Comparison of ENCODE assay signal across 8 cellular contexts in genomic region chr10:44857363-44858016, GRCh38. TPM values are rescaled to one million over a fixed set of nuclear protein-coding genes. Genes with fewer than 3 reads are reported as not detected.
A peak's percentile ranks its signal among the peaks of the same experiment; 100 is the strongest.
DNase-seq lines count a peak whose midpoint lies in the region; ATAC-seq, FAIRE-seq and TF ChIP-seq lines count a peak whose summit lies in the region.

No MANE protein-coding gene starts in this region.

- no peak overlapping the region for H3K27ac Mint-ChIP-seq in activated T-helper 2 cell treated with anti-CD3 and anti-CD28 coated beads, Interferon-gamma antibody, Interleukin-2, Interleukin-4, amounts not matched to agents 10 μg/mL and 5 μg/mL and 100 μg/mL, durations not matched to agents 14 hours and 24 hours and 36 hours

- peak; percentile 67 to 89 (median 78) for TF ChIP-seq CTCF in Peyer's patch (IDR thresholded peaks at IDR 0.05)
- peak; percentile 100 for TF ChIP-seq CTCF in osteoblast (IDR thresholded peaks at IDR 0.05; ENCODE audit: extremely low read depth, low read depth, low read length)

- no peaks in the 10 kb centered on the region for H3K79me2 ChIP-seq in osteoblast (ENCODE audit: insufficient read depth, low read length)

- H3K4me3 Mint-ChIP-seq in activated T-helper 2 cell treated with anti-CD3 and anti-CD28 coated beads, Interferon-gamma antibody, Interleukin-2, Interleukin-4, amounts not matched to agents 10 μg/mL and 5 μg/mL and 100 μg/mL, durations not matched to agents 14 hours and 24 hours and 36 hours (ENCODE audit: low read depth) = no peak overlapping the region

- H3K4me3 ChIP-seq in Peyer's patch = no peak overlapping the region
- H3K4me3 ChIP-seq in osteoblast (ENCODE audit: insufficient read depth, low read length) = no peak overlapping the region

- H4K20me1 ChIP-seq in osteoblast (ENCODE audit: insufficient read depth, low read length) = no peaks in the 10 kb centered on the region

- DNase-seq in AG20443 (ENCODE audit: low spot score) (peak; percentile 89), Peyer's patch (peak in 2 of 3 donors; percentile 35 to 67), frontal cortex (ENCODE audit: low spot score in 2 of 2) (peak; percentile 45 to 80), osteoblast (ENCODE audit: insufficient read length, low spot score, missing footprints) (peak; percentile 97), urothelium cell line (ENCODE audit: low spot score) (peak; percentile 80)
- peak; percentile 30 for DNase-seq in activated T-helper 2 cell treated with anti-CD3 and anti-CD28 coated beads, Interferon-gamma antibody, Interleukin-2, Interleukin-4, amounts not matched to agents 10 μg/mL and 5 μg/mL and 100 μg/mL, durations not matched to agents 14 hours and 24 hours and 36 hours (ENCODE audit: low spot score)

- H3K27ac ChIP-seq in Peyer's patch (no peak overlapping the region), osteoblast (ENCODE audit: low read depth, low read length) (no peak overlapping the region)

- H3K36me3 Mint-ChIP-seq in activated T-helper 2 cell treated with anti-CD3 and anti-CD28 coated beads, Interferon-gamma antibody, Interleukin-2, Interleukin-4, amounts not matched to agents 10 μg/mL and 5 μg/mL and 100 μg/mL, durations not matched to agents 14 hours and 24 hours and 36 hours (ENCODE audit: low read depth) = no peaks in the 10 kb centered on the region

- H3K27me3 ChIP-seq in Peyer's patch (no peaks in the 10 kb centered on the region), osteoblast (ENCODE audit: insufficient read depth, low read length) (no peaks in the 10 kb centered on the region)

- H3K27me3 Mint-ChIP-seq in activated T-helper 2 cell treated with anti-CD3 and anti-CD28 coated beads, Interferon-gamma antibody, Interleukin-2, Interleukin-4, amounts not matched to agents 10 μg/mL and 5 μg/mL and 100 μg/mL, durations not matched to agents 14 hours and 24 hours and 36 hours (ENCODE audit: low read depth) = peaks cover 3% of the 10 kb centered on the region

- ATAC-seq in GM18858 (IDR thresholded peaks at IDR 0.05; ENCODE audit: unreplicated experiment) (peak; percentile 78), HG03175 (IDR thresholded peaks at IDR 0.05; ENCODE audit: unreplicated experiment) (peak; percentile 77)

- no peaks in the 10 kb centered on the region for H3K4me1 Mint-ChIP-seq in activated T-helper 2 cell treated with anti-CD3 and anti-CD28 coated beads, Interferon-gamma antibody, Interleukin-2, Interleukin-4, amounts not matched to agents 10 μg/mL and 5 μg/mL and 100 μg/mL, durations not matched to agents 14 hours and 24 hours and 36 hours (ENCODE audit: low read depth)

- H3K9me3 ChIP-seq in Peyer's patch (no peaks in the 10 kb centered on the region), osteoblast (ENCODE audit: low read depth, low read length) (no peaks in the 10 kb centered on the region)

- FAIRE-seq in frontal cortex (lab: Jason Lieb, UNC) = no peak
- FAIRE-seq in urothelium cell line (lab: Jason Lieb, UNC) = peak; percentile 94

- H3K9me3 Mint-ChIP-seq in activated T-helper 2 cell treated with anti-CD3 and anti-CD28 coated beads, Interferon-gamma antibody, Interleukin-2, Interleukin-4, amounts not matched to agents 10 μg/mL and 5 μg/mL and 100 μg/mL, durations not matched to agents 14 hours and 24 hours and 36 hours = no peaks in the 10 kb centered on the region

- H2AFZ ChIP-seq in osteoblast (ENCODE audit: low read length) = no peak overlapping the region

- no peak for TF ChIP-seq POLR2A in Peyer's patch (IDR thresholded peaks at IDR 0.05)

- no peak overlapping the region for H3K4me2 ChIP-seq in osteoblast (ENCODE audit: insufficient read depth, low read length)

- H3K4me1 ChIP-seq in Peyer's patch = no peaks in the 10 kb centered on the region
- H3K4me1 ChIP-seq in osteoblast (ENCODE audit: insufficient read depth, low read length) = peaks cover 26% of the 10 kb centered on the region

- intact Hi-C loops in activated T-helper 2 cell treated with anti-CD3 and anti-CD28 coated beads, Interferon-gamma antibody, Interleukin-2, Interleukin-4, amounts not matched to agents 10 μg/mL and 5 μg/mL and 100 μg/mL, durations not matched to agents 14 hours and 24 hours and 36 hours (cut with micrococcal nuclease) = loop anchor here (10.0 kb wide), 1 partner anchor 473 kb away; the partner anchor contains the start of gene CXCL12

- H3K36me3 ChIP-seq in Peyer's patch = no peaks in the 10 kb centered on the region
- no peaks in the 10 kb centered on the region for H3K36me3 ChIP-seq in osteoblast (ENCODE audit: insufficient read depth, low read length)

RNA-seq across cellular contexts. Expression of gene TMEM72, which starts 53.6 kb away (rescaled TPM):
- total RNA-seq in Peyer's patch (under 1 TPM in 1 of 4 donors, not detected in 3; 0.53 TPM), frontal cortex (not detected), osteoblast (not detected in 2 replicates)
- not detected in 2 replicates for total RNA-seq in activated T-helper 2 cell treated with anti-CD3 and anti-CD28 coated beads, Interferon-gamma antibody, Interleukin-2, Interleukin-4, amounts not matched to agents 10 μg/mL and 5 μg/mL and 100 μg/mL, durations not matched to agents 14 hours and 24 hours and 36 hours

Comparison
In these comparisons a context has a peak if more than half of its experiments do, and no peak if none do; other contexts are left out.
1. DNase-seq: peak in every context shown above with its lines; median percentile 97 in osteoblast; 89 in AG20443; 80 in urothelium cell line; 62 in frontal cortex; 51 in Peyer's patch; 30 in activated T-helper 2 cell treated with anti-CD3 and anti-CD28 coated beads, Interferon-gamma antibody, Interleukin-2, Interleukin-4, amounts not matched to agents 10 μg/mL and 5 μg/mL and 100 μg/mL, durations not matched to agents 14 hours and 24 hours and 36 hours.